19 cellular contexts compared by ENCODE assay signal in the genomic region with DNA sequence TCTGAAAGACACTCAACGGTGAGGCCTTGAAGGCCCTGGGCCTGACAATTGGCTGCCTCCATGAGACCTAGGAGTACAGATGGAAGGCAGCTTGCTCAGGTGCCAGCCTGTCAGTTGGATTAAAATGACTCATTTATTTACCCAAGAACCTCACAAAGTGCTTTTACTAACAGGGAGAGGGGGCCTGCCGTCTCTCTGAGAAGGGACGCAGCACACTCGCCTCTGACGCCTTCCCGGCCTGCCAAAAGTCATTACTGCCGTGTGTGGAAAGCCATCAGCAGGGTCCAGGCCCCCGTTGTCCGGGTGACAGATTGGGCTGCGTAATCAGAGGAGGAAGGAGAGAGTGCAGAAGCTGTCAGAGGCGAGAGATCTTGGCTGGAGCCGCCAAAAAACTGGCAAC. TPM values are rescaled to one million over a fixed set of nuclear protein-coding genes. Genes with fewer than 3 reads are reported as not detected.
DNase-seq lines count a peak whose midpoint lies in the region; ATAC-seq and TF ChIP-seq lines count a peak whose summit lies in the region.
"Had no signal": no experiment of that assay in that cellular context is flagged by ENCODE, and none has a peak within 500 bp of the region (broad histone marks: within the 10 kb centered on the region; RNA-seq: fewer than 3 reads in every experiment).

No MANE protein-coding gene starts in this region.

- POLR2A ChIA-PET in HEK293T (lab: Yijun Ruan, JAX) = no interaction called here

- TF ChIP-seq POLR2A in prostate gland (IDR thresholded peaks at IDR 0.05) = no peak

- no peak for TF ChIP-seq CTCF in prostate gland (IDR thresholded peaks at IDR 0.05)

- ATAC-seq in GM19463 (IDR thresholded peaks at IDR 0.05; ENCODE audit: unreplicated experiment) = no peak
- ATAC-seq: Panc1; stimulated activated memory B cell treated with anti-CD40 and anti-IgM and Interleukin-4, amounts not matched to agents 10 μg/mL and 1 μg/mL and 100 μg/mL, for 72 hours had no signal

- no peaks in the 10 kb centered on the region for H3K9me3 ChIP-seq in prostate gland
- H3K9me3 ChIP-seq: BLaER1, HAP-1 had no signal

- H3K4me1 ChIP-seq in prostate gland (replicated peaks) = peaks cover 8% of the 10 kb centered on the region
- H3K4me1 ChIP-seq: BLaER1, HAP-1 had no signal

- peak overlapping the region; percentile 78 to 80 for H3K27ac ChIP-seq in prostate gland
- H3K27ac ChIP-seq: BLaER1, KMS-11 had no signal

- no peaks in the 10 kb centered on the region for H3K36me3 ChIP-seq in prostate gland

- intact Hi-C loops in prostate gland (cut with DNase I) = no loop called here

- H3K4me3 ChIP-seq in prostate gland = no peak overlapping the region
- H3K4me3 ChIP-seq: BLaER1, HAP-1 had no signal

- CTCF ChIA-PET in HEK293T (lab: Yijun Ruan, JAX) = no interaction called here

- DNase-seq in NCI-H1105 (lab: John Stamatoyannopoulos, UW) (peak; percentile 86), NCI-H2196 (lab: John Stamatoyannopoulos, UW; ENCODE audit: unreplicated experiment) (peak; percentile 66), astrocyte of the hippocampus (ENCODE audit: low read depth, low spot score) (peak; percentile 43), prostate gland (ENCODE audit: low spot score) (peak; percentile 67), HEK293T (ENCODE audit: extremely low spot score) (no peak), kidney tubule cell (ENCODE audit: low spot score) (no peak)
- DNase-seq: aorta, kidney glomerular epithelial cell had no signal

- 44% methylated on average over 12 of the region's 12 CpGs for whole genome bisulfite sequencing in prostate gland

- no peaks in the 10 kb centered on the region for H3K27me3 ChIP-seq in prostate gland (replicated peaks; ENCODE audit: insufficient read depth)
- H3K27me3 ChIP-seq: BLaER1 had no signal

TF ChIP-seq in HEK293T, 16 proteins besides CTCF, POLR2A, EP300 and RAD21:
- no peak for TF ChIP-seq SUZ12 (IDR thresholded peaks at IDR 0.05)
- TF ChIP-seq L3MBTL2 (conservative IDR thresholded peaks at IDR 0.05) = no peak
- TF ChIP-seq ELF4 (IDR thresholded peaks at IDR 0.05) = no peak
- TF ChIP-seq ARNT (IDR thresholded peaks at IDR 0.05) = no peak
- TF ChIP-seq TARDBP (IDR thresholded peaks at IDR 0.05) = no peak
- no peak for TF ChIP-seq BHLHE40 (IDR thresholded peaks at IDR 0.05; ENCODE audit: borderline replicate concordance)
- no peak for TF ChIP-seq FOXK2 (IDR thresholded peaks at IDR 0.05)
- no peak for TF ChIP-seq FOXA1 (IDR thresholded peaks at IDR 0.05)
- no peak for TF ChIP-seq ZNF384 (IDR thresholded peaks at IDR 0.05)
- TF ChIP-seq FOXM1 (IDR thresholded peaks at IDR 0.05; ENCODE audit: borderline replicate concordance) = no peak

RNA-seq across cellular contexts. Expression of a gene that starts 32.4 kb away (rescaled TPM):
- 10 to 100 TPM; 19.0 to 22.2 TPM for total RNA-seq in prostate gland

RNA-seq across cellular contexts. Expression of a gene that starts 32.9 kb away (rescaled TPM):
- total RNA-seq in prostate gland = 10 to 100 TPM; 16.0 to 17.3 TPM

RNA-seq across cellular contexts. Expression of a gene that starts 54.9 kb away (rescaled TPM):
- total RNA-seq in prostate gland = not detected
- total RNA-seq: aorta, Daoy, dermis microvascular lymphatic vessel endothelial cell, fibroblast of lung, osteoblast, skeletal muscle tissue had no signal

Comparison
In these comparisons a context has a peak if more than half of its experiments do, and no peak if none do; other contexts are left out.
1. DNase-seq: peak in NCI-H1105 (single experiment), NCI-H2196 (single experiment), astrocyte of the hippocampus (single experiment) and prostate gland (single experiment); none in HEK293T (single experiment) and kidney tubule cell (single experiment).